Comparison of ENCODE assay signal across 28 cellular contexts in genomic region chr4:60611762-60612496, GRCh38.
DNase-seq lines count a peak whose midpoint lies in the region; ATAC-seq, FAIRE-seq and TF ChIP-seq lines count a peak whose summit lies in the region.
"Had no signal": no experiment of that assay in that cellular context is flagged by ENCODE, and none has a peak within 500 bp of the region (broad histone marks: within the 10 kb centered on the region; RNA-seq: fewer than 3 reads in every experiment).

No MANE protein-coding gene starts in this region.

- H3K4me3 Mint-ChIP-seq in MCF 10A (ENCODE audit: unreplicated experiment) = no peak overlapping the region
- H3K4me3 Mint-ChIP-seq: activated CD8-positive, alpha-beta T cell treated with anti-CD3 and anti-CD28 coated beads for 36 hours; CD4-positive, alpha-beta memory T cell; naive B cell had no signal

- no peaks in the 10 kb centered on the region for H3K27me3 Mint-ChIP-seq in MCF 10A (ENCODE audit: insufficient read depth, unreplicated experiment)
- H3K27me3 Mint-ChIP-seq: activated CD8-positive, alpha-beta T cell treated with anti-CD3 and anti-CD28 coated beads for 36 hours; CD4-positive, alpha-beta memory T cell; naive B cell had no signal

- peaks cover 8% of the 10 kb centered on the region for H3K4me1 Mint-ChIP-seq in MCF 10A (ENCODE audit: insufficient read depth, unreplicated experiment)
- H3K4me1 Mint-ChIP-seq: CD4-positive, alpha-beta memory T cell; naive B cell had no signal

- intact Hi-C loops in MCF 10A (cut with micrococcal nuclease) = no loop called here
- intact Hi-C loops in breast epithelium (cut with DNase I; ENCODE audit: low total_unique reads) = no loop called here

- no TSS peak for BruUV-seq in MCF 10A (replicated peaks; lab: Mats Ljungman, UMichigan)

- no peak for TF ChIP-seq POLR2A in breast epithelium (IDR thresholded peaks at IDR 0.05)

- ATAC-seq in RWPE2 (ENCODE audit: low read depth) (peak; percentile 99), esophagus mucosa (peak; percentile 97)
- ATAC-seq: activated CD4-positive, CD25-positive, alpha-beta regulatory T cell treated with anti-CD3 and anti-CD28 coated beads, Interleukin-2, amount 50 U/mL, for 24 hours; activated CD8-positive, alpha-beta T cell treated with anti-CD3 and anti-CD28 coated beads for 36 hours; psoas muscle; upper lobe of right lung had no signal

- H3K4me1 ChIP-seq in breast epithelium = no peaks in the 10 kb centered on the region
- H3K4me1 ChIP-seq in RWPE2 (ENCODE audit: insufficient read depth, poor library complexity, severe bottlenecking) = peaks cover 28% of the 10 kb centered on the region
- H3K4me1 ChIP-seq: psoas muscle, upper lobe of right lung had no signal

- no peaks in the 10 kb centered on the region for H3K9me3 Mint-ChIP-seq in MCF 10A (ENCODE audit: unreplicated experiment)

- no peak for TF ChIP-seq CTCF in MCF 10A (IDR thresholded peaks at IDR 0.05; ENCODE audit: unreplicated experiment)
- TF ChIP-seq CTCF in breast epithelium (IDR thresholded peaks at IDR 0.05) = no peak
- no peak for TF ChIP-seq CTCF in RWPE2 (IDR thresholded peaks at IDR 0.05; ENCODE audit: poor library complexity, severe bottlenecking)

- no peaks in the 10 kb centered on the region for H3K36me3 Mint-ChIP-seq in MCF 10A (ENCODE audit: insufficient read depth, unreplicated experiment)
- H3K36me3 Mint-ChIP-seq: CD4-positive, alpha-beta memory T cell; naive B cell had no signal

- no peaks in the 10 kb centered on the region for H3K36me3 ChIP-seq in breast epithelium
- no peaks in the 10 kb centered on the region for H3K36me3 ChIP-seq in RWPE2 (ENCODE audit: low read depth)
- H3K36me3 ChIP-seq: upper lobe of right lung had no signal

- H3K27ac Mint-ChIP-seq in MCF 10A (ENCODE audit: low read depth, unreplicated experiment) = peak overlapping the region; percentile 69
- H3K27ac Mint-ChIP-seq: activated CD8-positive, alpha-beta T cell treated with anti-CD3 and anti-CD28 coated beads for 36 hours; CD4-positive, alpha-beta memory T cell; naive B cell had no signal

- POLR2A ChIA-PET in MCF 10A (lab: Yijun Ruan, JAX) = interaction anchor here (0.7 kb wide), 2 partner anchors 25 to 70 kb away, joined by 3 to 4 read pairs; no protein-coding TSS in a partner anchor

- FAIRE-seq in urothelium cell line (lab: Jason Lieb, UNC) = peak; percentile 37
- FAIRE-seq: GM18507, H1 had no signal

- H3K9me3 ChIP-seq in breast epithelium (peaks cover 0 to 3% of the 10 kb centered on the region in 2 donors), RWPE2 (ENCODE audit: severe bottlenecking) (no peaks in the 10 kb centered on the region)
- H3K9me3 ChIP-seq: psoas muscle, upper lobe of right lung had no signal

- H3K27me3 ChIP-seq in breast epithelium (no peaks in the 10 kb centered on the region), RWPE2 (ENCODE audit: insufficient read depth, poor library complexity, severe bottlenecking) (no peaks in the 10 kb centered on the region)
- H3K27me3 ChIP-seq: upper lobe of right lung had no signal

- DNase-seq in MCF 10A (ENCODE audit: unreplicated experiment) (peak; percentile 70), breast epithelium (ENCODE audit: low spot score in 2 of 2) (no peak), RWPE2 (ENCODE audit: low spot score) (peak; percentile 93), urothelium cell line (ENCODE audit: low spot score) (peak; percentile 29), NCI-H774 (lab: John Stamatoyannopoulos, UW) (no peak), DMS53 (lab: John Stamatoyannopoulos, UW) (no peak)
- no peak for DNase-seq in activated CD8-positive, alpha-beta memory T cell treated with anti-CD3 and anti-CD28 coated beads, Interleukin-2, amount 50 U/mL, for 4 hours
- DNase-seq: activated CD8-positive, alpha-beta T cell treated with anti-CD3 and anti-CD28 coated beads for 36 hours; activated gamma-delta T cell; CD4-positive, alpha-beta memory T cell; DMS 273 treated with DMSO at 0.1 percent for 48 hours; Kasumi-1; mesenchymal stem cell; naive B cell; NCI-H1092 treated with DMSO at 0.1 percent for 48 hours; NCI-H1930; NCI-H2227 treated with DMSO at 0.1 percent for 48 hours; OCI-M1; SIG-M5; stimulated activated CD4-positive, alpha-beta T cell treated with anti-CD3 and anti-CD28 coated beads, Interleukin-1b, Interleukin-23, amount 100 ng/mL, for 48 hours; upper lobe of right lung had no signal

- CTCF ChIA-PET in MCF 10A (lab: Yijun Ruan, JAX) = interaction anchor here (0.9 kb wide), 1 partner anchor 15 kb away, joined by 3 read pairs; no protein-coding TSS in a partner anchor

- H3K4me3 ChIP-seq in breast epithelium = no peak overlapping the region
- H3K4me3 ChIP-seq in RWPE2 (ENCODE audit: severe bottlenecking) = no peak overlapping the region
- H3K4me3 ChIP-seq: coronary artery, psoas muscle, upper lobe of right lung had no signal

- H3K27ac ChIP-seq in breast epithelium = no peak overlapping the region
- H3K27ac ChIP-seq in RWPE2 (ENCODE audit: poor library complexity, severe bottlenecking) = peak overlapping the region; percentile 86
- H3K27ac ChIP-seq: 22Rv1, coronary artery, psoas muscle, upper lobe of right lung had no signal

Comparison
In these comparisons a context has a peak if more than half of its experiments do, and no peak if none do; other contexts are left out.
1. DNase-seq: peak in MCF 10A (single experiment), RWPE2 (single experiment) and urothelium cell line (single experiment); none in breast epithelium (0 of 2), NCI-H774 (single experiment), activated CD8-positive, alpha-beta memory T cell treated with anti-CD3 and anti-CD28 coated beads, Interleukin-2, amount 50 U/mL, for 4 hours (single experiment) and DMS53 (single experiment).